10 cellular contexts compared by ENCODE assay signal in genomic region chr6:139882234-139882633, GRCh38.
DNase-seq lines count a peak whose midpoint lies in the region; ATAC-seq and TF ChIP-seq lines count a peak whose summit lies in the region.
"Had no signal": no experiment of that assay in that cellular context is flagged by ENCODE, and none has a peak within 500 bp of the region (broad histone marks: within the 10 kb centered on the region; RNA-seq: fewer than 3 reads in every experiment).

No MANE protein-coding gene starts in this region.

- no peaks in the 10 kb centered on the region for H3K36me3 ChIP-seq in spleen
- no peaks in the 10 kb centered on the region for H3K36me3 ChIP-seq in OCI-LY7 (ENCODE audit: insufficient read depth, low read length)
- H3K36me3 ChIP-seq in mammary epithelial cell (ENCODE audit: insufficient read depth, low read length) = no peaks in the 10 kb centered on the region

- no peak overlapping the region for H3K4me2 ChIP-seq in OCI-LY7 (ENCODE audit: low read length)
- no peak overlapping the region for H3K4me2 ChIP-seq in mammary epithelial cell (ENCODE audit: insufficient read depth, low read depth, low read length)

- TF ChIP-seq CTCF in spleen (IDR thresholded peaks at IDR 0.05 in 8 of 11, conservative IDR thresholded peaks at IDR 0.05 in 3 of 11) = no peak
- no peak for TF ChIP-seq CTCF in OCI-LY7 (conservative IDR thresholded peaks at IDR 0.05; ENCODE audit: low read length)
- no peak for TF ChIP-seq CTCF in mammary epithelial cell (conservative IDR thresholded peaks at IDR 0.05 in 1 of 2, IDR thresholded peaks at IDR 0.05 in 1 of 2; ENCODE audit: extremely low read depth in 1 of 2, insufficient read depth in 1 of 2, low read depth in 1 of 2, low read length in 2 of 2)

- H3K9ac ChIP-seq in mammary epithelial cell (ENCODE audit: insufficient read depth, low read length) = no peak overlapping the region

- H3K4me1 ChIP-seq in spleen (peaks cover 16 to 45% (median 33%) of the 10 kb centered on the region in 6 donors), OCI-LY7 (ENCODE audit: insufficient read depth, low read length, poor library complexity, severe bottlenecking) (no peaks in the 10 kb centered on the region), mammary epithelial cell (ENCODE audit: insufficient read depth, low read length) (peaks cover 9% of the 10 kb centered on the region)

- WGBS in spleen, 5 donors = 39 to 55% (median 44%) methylated on average over 6 of the region's 6 CpGs
- WGBS in mammary epithelial cell (ENCODE audit: low coverage, missing lambda C conversion rate) = 83% methylated on average over 6 of the region's 6 CpGs

- H3K27ac ChIP-seq in spleen (peak overlapping the region in 6 of 8 donors; percentile 40 to 74 (median 62)), OCI-LY7 (ENCODE audit: low read depth, low read length, poor library complexity, severe bottlenecking) (no peak overlapping the region), mammary epithelial cell (ENCODE audit: insufficient read depth, low read depth, low read length) (no peak overlapping the region)
- H3K27ac ChIP-seq: HL-60 had no signal

- ATAC-seq in HG02759 (IDR thresholded peaks at IDR 0.05; ENCODE audit: unreplicated experiment) = peak; percentile 1
- no peak for ATAC-seq in GM19035 (IDR thresholded peaks at IDR 0.05; ENCODE audit: unreplicated experiment)

- no peaks in the 10 kb centered on the region for H4K20me1 ChIP-seq in OCI-LY7 (ENCODE audit: insufficient read depth, low read length)
- H4K20me1 ChIP-seq in mammary epithelial cell (ENCODE audit: insufficient read depth, low read length) = no peaks in the 10 kb centered on the region

- BruUV-seq in OCI-LY7 (replicated peaks; lab: Mats Ljungman, UMichigan) (no TSS peak), mammary epithelial cell (replicated peaks; lab: Mats Ljungman, UMichigan) (no TSS peak)

- CTCF ChIA-PET in OCI-LY7 (lab: Charles Lee; ENCODE audit: unreplicated experiment) = no interaction called here
- CTCF ChIA-PET in mammary epithelial cell (lab: Charles Lee; ENCODE audit: low non-redundant PET) = no interaction called here

- TF ChIP-seq POLR2A in spleen (IDR thresholded peaks at IDR 0.05) = no peak

- no peaks in the 10 kb centered on the region for H3K79me2 ChIP-seq in OCI-LY7 (ENCODE audit: insufficient read depth, low read depth, low read length)
- H3K79me2 ChIP-seq in mammary epithelial cell (ENCODE audit: insufficient read depth, low read length) = no peaks in the 10 kb centered on the region

- H3K9me2 ChIP-seq in OCI-LY7 (ENCODE audit: insufficient read depth, low read length) = no peaks in the 10 kb centered on the region

- POLR2A ChIA-PET in OCI-LY7 (lab: Charles Lee) = interaction anchor here (1.3 kb wide), 1 partner anchor 507 kb away, joined by 3 read pairs; the partner anchor contains the start of gene CITED2

- DNase-seq in SK-MEL-5 (ENCODE audit: low read depth, low spot score) = peak; percentile 24
- peak; percentile 5 for DNase-seq in globus pallidus (ENCODE audit: low spot score)
- no peak for DNase-seq in spleen
- no peak for DNase-seq in OCI-LY7 (ENCODE audit: low spot score)
- no peak for DNase-seq in mammary epithelial cell
- no peak for DNase-seq in activated T-cell treated with anti-CD3 and anti-CD28 coated beads, Interleukin-2, amount 50 U/mL, for 1 hour
- DNase-seq: activated naive CD8-positive, alpha-beta T cell treated with anti-CD3 and anti-CD28 coated beads, Interleukin-2, amount 10 ng/mL, durations not matched to agents 7 days and 5 days had no signal

- H3K27me3 ChIP-seq in spleen (replicated peaks in 1 of 7) = no peaks in the 10 kb centered on the region
- no peaks in the 10 kb centered on the region for H3K27me3 ChIP-seq in mammary epithelial cell (ENCODE audit: insufficient read depth, low read length)

- intact Hi-C loops in spleen (cut with DNase I; ENCODE audit: low total_unique reads) (no loop called here), OCI-LY7 (cut with micrococcal nuclease; ENCODE audit: unreplicated experiment) (loop anchor here (5.0 to 10.0 kb wide), 2 partner anchors 1043 to 1680 kb away; no protein-coding TSS in a partner anchor), mammary epithelial cell (cut with micrococcal nuclease) (loop anchor here (5.0 kb wide), 1 partner anchor 1680 kb away; no protein-coding TSS in a partner anchor)

- H3K9me3 ChIP-seq in spleen (no peaks in the 10 kb centered on the region), OCI-LY7 (ENCODE audit: low read length) (no peaks in the 10 kb centered on the region), mammary epithelial cell (replicated peaks; ENCODE audit: insufficient read depth, low read length) (no peaks in the 10 kb centered on the region)

- H3K4me3 ChIP-seq in spleen = no peak overlapping the region
- H3K4me3 ChIP-seq in OCI-LY7 (ENCODE audit: low read depth, low read length, poor library complexity, severe bottlenecking) = no peak overlapping the region
- no peak overlapping the region for H3K4me3 ChIP-seq in mammary epithelial cell (replicated peaks in 1 of 3; ENCODE audit: insufficient read depth in 1 of 3, low read depth in 2 of 3, low read length in 3 of 3)

- in situ Hi-C loops in SK-MEL-5 (cut with HindIII; ENCODE audit: low pct_unique_long_range_greater_than_20kb, low sequenced_read_pairs) = no loop called here
- in situ Hi-C loops in mammary epithelial cell (cut with MboI; ENCODE audit: low sequenced_read_pairs in 2 of 2) = loop anchor here in 1 of 2 donors (10.0 kb wide), 1 partner anchor 563 kb away; no protein-coding TSS in a partner anchor

- dilution Hi-C loops in mammary epithelial cell (cut with HindIII; ENCODE audit: low sequenced_read_pairs) = no loop called here

- H2AFZ ChIP-seq in OCI-LY7 (ENCODE audit: low read length) (no peak overlapping the region), mammary epithelial cell (ENCODE audit: low read depth, low read length) (no peak overlapping the region)

Comparison
In these comparisons a context has a peak if more than half of its experiments do, and no peak if none do; other contexts are left out.
1. DNase-seq: peak in SK-MEL-5 (single experiment) and globus pallidus (single experiment); none in spleen (single experiment), OCI-LY7 (single experiment), mammary epithelial cell (single experiment) and activated T-cell treated with anti-CD3 and anti-CD28 coated beads, Interleukin-2, amount 50 U/mL, for 1 hour (single experiment).
2. H3K27ac ChIP-seq: peak in spleen (6 of 8); none in OCI-LY7 (single experiment) and mammary epithelial cell (single experiment).